ENCODE assay signal across 24 cellular contexts in genomic region chr18:29449424-29449823, GRCh38.
"Had no signal": no experiment of that assay in that cellular context is flagged by ENCODE, and none has a peak within 500 bp of the region (broad histone marks: within the 10 kb centered on the region; RNA-seq: fewer than 3 reads in every experiment).

No MANE protein-coding gene starts in this region.

- H3K4me3 ChIP-seq: colonic mucosa, heart left ventricle, left ventricle myocardium inferior, mucosa of descending colon, pancreas, right lobe of liver, smooth muscle cell, testis had no signal

- H3K27ac Mint-ChIP-seq: activated CD4-positive, alpha-beta T cell treated with anti-CD3 and anti-CD28 coated beads for 36 hours; activated naive CD8-positive, alpha-beta T cell treated with anti-CD3 and anti-CD28 coated beads for 36 hours; activated T-helper 17 cell treated with anti-CD3 and anti-CD28 coated beads, Interleukin-2, amount 50 U/mL, for 72 hours; brain; stimulated activated naive CD8-positive, alpha-beta T cell treated with anti-CD3 and anti-CD28 coated beads, Interleukin-15, amount 100 ng/mL, for 72 hours; T-helper 2 cell treated with Interferon-gamma antibody and Interleukin-4, amounts not matched to agents 5 μg/mL and 100 μg/mL, for 36 hours; type B pancreatic cell; WTC11 had no signal

- ATAC-seq: activated CD4-positive, alpha-beta T cell treated with anti-CD3 and anti-CD28 coated beads for 36 hours; activated T-helper 17 cell treated with anti-CD3 and anti-CD28 coated beads, Interleukin-2, amount 50 U/mL, for 72 hours; esophagus mucosa; heart left ventricle; mucosa of descending colon; pancreas; right lobe of liver; stimulated activated naive CD8-positive, alpha-beta T cell treated with anti-CD3 and anti-CD28 coated beads, Interleukin-15, amount 100 ng/mL, for 72 hours; WTC11 had no signal

- H3K27ac ChIP-seq: colonic mucosa, heart left ventricle, left ventricle myocardium inferior, pancreas, right lobe of liver, testis had no signal

- H3K4me1 ChIP-seq: colonic mucosa, heart left ventricle, left ventricle myocardium inferior, pancreas, right lobe of liver, testis had no signal

- DNase-seq: activated CD4-positive, alpha-beta T cell treated with anti-CD3 and anti-CD28 coated beads for 36 hours; activated CD4-positive, alpha-beta T cell treated with anti-CD3 and anti-CD28 coated beads, Interleukin-2, amount 50 U/mL, for 48 hours; activated naive CD4-positive, alpha-beta T cell; activated naive CD8-positive, alpha-beta T cell treated with anti-CD3 and anti-CD28 coated beads for 36 hours; activated T-cell treated with anti-CD3 and anti-CD28 coated beads, Interleukin-2, amount 50 U/mL, for 1 hour; amygdala; central memory CD4-positive, alpha-beta T cell; colonic mucosa; heart left ventricle; left ventricle myocardium inferior; mucosa of descending colon; naive B cell; pancreas; right lobe of liver; stimulated activated CD4-positive, alpha-beta T cell treated with anti-CD3 and anti-CD28 coated beads, Interleukin-4, amount 100 ng/mL, for 1 hour; stimulated activated naive CD8-positive, alpha-beta T cell treated with anti-CD3 and anti-CD28 coated beads, Interleukin-15, amount 100 ng/mL, for 72 hours; testis had no signal

- H3K4me1 Mint-ChIP-seq: activated CD4-positive, alpha-beta T cell treated with anti-CD3 and anti-CD28 coated beads for 36 hours; activated naive CD8-positive, alpha-beta T cell treated with anti-CD3 and anti-CD28 coated beads for 36 hours; activated T-helper 17 cell treated with anti-CD3 and anti-CD28 coated beads, Interleukin-2, amount 50 U/mL, for 72 hours; naive B cell; stimulated activated naive CD8-positive, alpha-beta T cell treated with anti-CD3 and anti-CD28 coated beads, Interleukin-15, amount 100 ng/mL, for 72 hours; WTC11 had no signal

- H3K36me3 ChIP-seq: colonic mucosa, heart left ventricle, left ventricle myocardium inferior, pancreas, right lobe of liver had no signal

- H3K4me3 Mint-ChIP-seq: activated CD4-positive, alpha-beta T cell treated with anti-CD3 and anti-CD28 coated beads for 36 hours; activated naive CD8-positive, alpha-beta T cell treated with anti-CD3 and anti-CD28 coated beads for 36 hours; activated T-helper 17 cell treated with anti-CD3 and anti-CD28 coated beads, Interleukin-2, amount 50 U/mL, for 72 hours; brain; naive B cell; stimulated activated naive CD8-positive, alpha-beta T cell treated with anti-CD3 and anti-CD28 coated beads, Interleukin-15, amount 100 ng/mL, for 72 hours; T-helper 2 cell treated with Interferon-gamma antibody and Interleukin-4, amounts not matched to agents 5 μg/mL and 100 μg/mL, for 36 hours; type B pancreatic cell; WTC11 had no signal

- H3K27me3 Mint-ChIP-seq: activated CD4-positive, alpha-beta T cell treated with anti-CD3 and anti-CD28 coated beads for 36 hours; activated naive CD8-positive, alpha-beta T cell treated with anti-CD3 and anti-CD28 coated beads for 36 hours; activated T-helper 17 cell treated with anti-CD3 and anti-CD28 coated beads, Interleukin-2, amount 50 U/mL, for 72 hours; naive B cell; stimulated activated naive CD8-positive, alpha-beta T cell treated with anti-CD3 and anti-CD28 coated beads, Interleukin-15, amount 100 ng/mL, for 72 hours; type B pancreatic cell had no signal

- H3K4me2 ChIP-seq: smooth muscle cell had no signal

- H3K9me3 Mint-ChIP-seq: brain, type B pancreatic cell had no signal

- H3K36me3 Mint-ChIP-seq: activated naive CD8-positive, alpha-beta T cell treated with anti-CD3 and anti-CD28 coated beads for 36 hours; brain; naive B cell; type B pancreatic cell; WTC11 had no signal

- H3K27me3 ChIP-seq: colonic mucosa, heart left ventricle, pancreas, right lobe of liver, testis had no signal

- H3K9me3 ChIP-seq: colonic mucosa, heart left ventricle, left ventricle myocardium inferior, pancreas, right lobe of liver, testis had no signal
